In the genomic region with DNA sequence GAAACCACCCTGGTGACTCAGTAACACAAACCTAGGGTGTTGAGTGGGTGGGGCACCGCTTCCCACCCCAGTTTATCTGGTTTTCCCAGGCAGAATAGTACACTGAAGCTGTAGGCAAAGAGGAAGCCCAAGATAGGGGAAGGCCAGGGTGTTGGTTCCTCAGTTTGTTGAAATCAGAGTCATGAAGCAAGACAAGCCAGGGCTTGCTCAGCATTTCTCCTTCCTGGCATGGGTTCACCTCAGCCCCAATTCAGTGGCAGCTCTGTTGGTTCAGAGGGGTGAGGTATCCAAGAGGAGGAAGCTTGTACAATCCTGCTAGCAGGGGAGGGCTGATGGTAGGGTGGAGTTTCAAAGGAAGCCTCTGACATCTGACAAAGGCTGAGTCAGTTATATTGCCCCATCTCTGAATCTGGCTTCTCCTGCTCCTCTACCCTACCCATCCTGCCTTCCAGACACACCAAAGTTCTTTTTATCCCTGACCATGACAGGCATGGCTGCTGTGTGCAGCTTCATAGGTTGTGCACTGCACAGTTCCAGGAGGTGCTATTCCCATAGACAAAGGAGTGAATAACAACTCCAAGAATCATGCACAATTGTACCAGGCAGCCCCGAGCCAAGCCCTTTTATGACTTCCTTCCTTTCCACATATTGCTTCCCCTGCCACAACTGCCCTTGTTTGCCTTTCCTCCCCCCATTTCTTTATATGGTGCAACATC, we compare ENCODE assay signal across 10 cellular contexts. TPM values are rescaled to one million over a fixed set of nuclear protein-coding genes. Genes with fewer than 3 reads are reported as not detected.
DNase-seq lines count a peak whose midpoint lies in the region; ATAC-seq, FAIRE-seq and TF ChIP-seq lines count a peak whose summit lies in the region.
"Had no signal": no experiment of that assay in that cellular context is flagged by ENCODE, and none has a peak within 500 bp of the region (broad histone marks: within the 10 kb centered on the region; RNA-seq: fewer than 3 reads in every experiment).

No MANE protein-coding gene starts in this region.

- H4K20me1 ChIP-seq in H1 (replicated peaks in 1 of 2; ENCODE audit: control insufficient read depth in 1 of 2, insufficient read depth in 2 of 2, low read length in 2 of 2) = no peaks in the 10 kb centered on the region

- H3K79me1 ChIP-seq in H1 (ENCODE audit: low read depth, low read length) = no peaks in the 10 kb centered on the region

- H3K4me3 ChIP-seq in H1 (ENCODE audit: extremely low read depth in 1 of 4, insufficient read depth in 2 of 4, low read depth in 3 of 4, low read length in 4 of 4) = no peak overlapping the region
- peak overlapping the region; percentile 15 to 20 for H3K4me3 ChIP-seq in mucosa of rectum (ENCODE audit: low read length in 2 of 2)

- H3K23me2 ChIP-seq in H1 (ENCODE audit: low read depth, low read length) = no peaks in the 10 kb centered on the region; the same call in 1 of the 2 replicates

- H3K36me3 ChIP-seq in H1 (ENCODE audit: control insufficient read depth in 2 of 4, insufficient read depth in 4 of 4, low read length in 3 of 4) (no peaks in the 10 kb centered on the region), mucosa of rectum (ENCODE audit: control insufficient read depth in 2 of 2, insufficient read depth in 2 of 2, low read length in 2 of 2) (no peaks in the 10 kb centered on the region)

- POLR2A ChIA-PET in H1 (lab: Charles Lee; ENCODE audit: partially characterized antibody) = interaction anchor here (3.7 kb wide), 1 partner anchor 25 kb away, joined by 16 read pairs; a partner anchor contains a TSS

- no peak for TF ChIP-seq RAD21 in H1 (IDR thresholded peaks at IDR 0.05 in 1 of 2, conservative IDR thresholded peaks at IDR 0.05 in 1 of 2; ENCODE audit: low read depth in 2 of 2, low read length in 2 of 2)

- peak overlapping the region; percentile 25; the same call in 1 of the 2 replicates for H2AFZ ChIP-seq in H1 (ENCODE audit: low read length)

- H4K91ac ChIP-seq in H1 (replicated peaks; ENCODE audit: insufficient read length, low read length) = no peak overlapping the region

- no peaks in the 10 kb centered on the region for H3K79me2 ChIP-seq in H1 (ENCODE audit: control insufficient read depth in 1 of 2, insufficient read depth in 2 of 2, low read length in 2 of 2)

- H3K14ac ChIP-seq in H1 (ENCODE audit: insufficient read length) = no peak overlapping the region

- H3K27ac ChIP-seq in H1 (ENCODE audit: low read depth, low read length) (no peak overlapping the region), mucosa of rectum (ENCODE audit: low read depth in 2 of 2, low read length in 2 of 2) (peak overlapping the region; percentile 33 to 59)

- no peak overlapping the region for H3K4ac ChIP-seq in H1 (replicated peaks; ENCODE audit: insufficient read length, low read depth, low read length)

- peak; percentile 82 for DNase-seq in Ammon's horn (ENCODE audit: low spot score)
- peak; percentile 92 for DNase-seq in NCI-H226
- no peak for DNase-seq in H1 (ENCODE audit: low read depth in 1 of 2, low spot score in 2 of 2)
- no peak for DNase-seq in amniotic stem cell (lab: John Stamatoyannopoulos, UW)
- DNase-seq in SW 1271 (lab: John Stamatoyannopoulos, UW) = no peak
- DNase-seq: activated naive CD8-positive, alpha-beta T cell treated with anti-CD3 and anti-CD28 coated beads for 36 hours; NCI-H2107 had no signal

- no peak overlapping the region for H4K8ac ChIP-seq in H1 (ENCODE audit: extremely low read depth, insufficient read depth, low read length)

- no peak overlapping the region for H3K23ac ChIP-seq in H1 (ENCODE audit: insufficient read length)

- no peak for TF ChIP-seq POLR2A in H1 (IDR thresholded peaks at IDR 0.05; ENCODE audit: control extremely low read depth in 1 of 2, low read depth in 2 of 2, low read length in 2 of 2)

- H3K9me3 ChIP-seq in H1 (ENCODE audit: insufficient read depth in 2 of 2, low read depth in 1 of 2, low read length in 1 of 2) (no peaks in the 10 kb centered on the region), mucosa of rectum (ENCODE audit: control insufficient read depth in 2 of 2, low read length in 2 of 2) (no peaks in the 10 kb centered on the region)

- H3K4me2 ChIP-seq in H1 (ENCODE audit: insufficient read depth in 1 of 2, low read depth in 2 of 2, low read length in 2 of 2) = no peak overlapping the region

- ATAC-seq in GM18861 (IDR thresholded peaks at IDR 0.05; ENCODE audit: unreplicated experiment) (no peak), HG02938 (IDR thresholded peaks at IDR 0.05; ENCODE audit: unreplicated experiment) (no peak)

- H3K27me3 ChIP-seq in H1 (replicated peaks in 1 of 4; ENCODE audit: control insufficient read depth in 3 of 4, extremely low read depth in 1 of 4, insufficient read depth in 3 of 4, low read length in 3 of 4) (no peaks in the 10 kb centered on the region), mucosa of rectum (ENCODE audit: control insufficient read depth in 2 of 2, insufficient read depth in 2 of 2, low read length in 2 of 2) (no peaks in the 10 kb centered on the region)

- TF ChIP-seq EP300 in H1 (IDR thresholded peaks at IDR 0.05; ENCODE audit: borderline replicate concordance in 1 of 2, low read depth in 2 of 2, low read length in 2 of 2) = no peak

- CTCF ChIA-PET in H1 (lab: Charles Lee; ENCODE audit: partially characterized antibody) = interaction anchor here (1.5 to 2.0 kb wide), 3 partner anchors 9 to 22 kb away, joined by 4 to 7 read pairs (median 6); no protein-coding TSS in a partner anchor

- no peak overlapping the region for H2BK12ac ChIP-seq in H1 (ENCODE audit: low read depth, low read length)

- peaks cover 3 to 8% (median 4%) of the 10 kb centered on the region in 4 experiments; a peak in 4 of 7 replicates for H3K4me1 ChIP-seq in H1 (replicated peaks in 1 of 4; ENCODE audit: control insufficient read depth in 3 of 4, insufficient read depth in 4 of 4, low read length in 3 of 4)
- peaks cover 14 to 25% of the 10 kb centered on the region in 2 donors for H3K4me1 ChIP-seq in mucosa of rectum (ENCODE audit: control insufficient read depth in 2 of 2, insufficient read depth in 2 of 2, low read length in 2 of 2)

- H2BK15ac ChIP-seq in H1 (ENCODE audit: low read length) = no peak overlapping the region

- TF ChIP-seq CTCF in H1 (IDR thresholded peaks at IDR 0.05; ENCODE audit: control extremely low read depth in 1 of 3, insufficient read depth in 1 of 3, low read depth in 1 of 3, low read length in 3 of 3) = no peak

- H4K5ac ChIP-seq in H1 (ENCODE audit: insufficient read length, low read depth, low read length) = no peak overlapping the region

- H2BK20ac ChIP-seq in H1 (ENCODE audit: low read length) = no peak overlapping the region; the same call in 1 of the 2 replicates

- WGBS in H1 (ENCODE audit: extremely low coverage in 1 of 2, insufficient coverage in 1 of 2, insufficient read length in 1 of 2, insufficient replicate concordance in 2 of 2, low coverage in 1 of 2, low lambda C conversion rate in 2 of 2, missing lambda C conversion rate in 1 of 2), 2 experiments = 96% methylated on average over 2 of the region's 2 CpGs; no CpG with 5 or more reads in 1 of the 2 experiments

- H2BK120ac ChIP-seq in H1 (replicated peaks; ENCODE audit: low read depth, low read length) = no peak overlapping the region

- H3K56ac ChIP-seq in H1 (replicated peaks; ENCODE audit: insufficient read length, low read depth, low read length) = no peak overlapping the region

- H2BK5ac ChIP-seq in H1 (ENCODE audit: low read depth, low read length) = no peak overlapping the region; the same call in 1 of the 2 replicates

- no peak overlapping the region for H3K9ac ChIP-seq in H1 (replicated peaks in 1 of 4; ENCODE audit: extremely low read depth in 1 of 4, low read depth in 3 of 4, low read length in 3 of 4)
- H3K9ac ChIP-seq in mucosa of rectum (ENCODE audit: low read depth in 1 of 2, low read length in 2 of 2) = no peak overlapping the region

- FAIRE-seq in H1 (lab: Jason Lieb, UNC) = no peak

- no peak overlapping the region for H3K18ac ChIP-seq in H1 (ENCODE audit: extremely low read depth, low read length)

- no peak overlapping the region for H2AK5ac ChIP-seq in H1 (ENCODE audit: low read depth, low read length)

TF ChIP-seq in H1, 55 proteins besides CTCF, POLR2A, EP300 and RAD21 (continues in another document):
- TF ChIP-seq, protein P1, sequence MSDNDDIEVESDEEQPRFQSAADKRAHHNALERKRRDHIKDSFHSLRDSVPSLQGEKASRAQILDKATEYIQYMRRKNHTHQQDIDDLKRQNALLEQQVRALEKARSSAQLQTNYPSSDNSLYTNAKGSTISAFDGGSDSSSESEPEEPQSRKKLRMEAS (IDR thresholded peaks at IDR 0.05) = no peak
- no peak for TF ChIP-seq SIN3A (conservative IDR thresholded peaks at IDR 0.05 in 1 of 2, IDR thresholded peaks at IDR 0.05 in 1 of 2; ENCODE audit: low read depth in 1 of 2, low read length in 2 of 2)

RNA-seq across cellular contexts. Expression of a gene that starts 24.9 kb away (rescaled TPM):
- total RNA-seq in H1 (2021; fragmentation: NEBNext Ultra II Directional; extraction: Animal tissue kit (Norgen Biotek cat#: 25700)) = 127 and 136 TPM in 2 replicates
- 42.6 and 54.0 TPM in 2 replicates for polyA plus RNA-seq in H1 (2011; rRNA removed)
- polyA plus RNA-seq in H1 (2011; cell fraction: cytosol; rRNA removed) = 89.1 TPM
- polyA plus RNA-seq in H1 (2011; cell fraction: nucleus; rRNA removed) = 33.3 TPM
- 86.7 to 134 TPM (median 95.2 TPM) in 4 replicates for polyA plus RNA-seq in H1 (2012, experiment 1 of 2)
- polyA plus RNA-seq in H1 (2012, experiment 2 of 2) = 36.5 TPM
- 78.4 TPM for polyA plus RNA-seq in H1 (2013, experiment 1 of 2)
- 84.4 TPM for polyA plus RNA-seq in H1 (2013, experiment 2 of 2)
- polyA minus RNA-seq in H1 (2011; rRNA and poly(A)+ RNA removed) = 40.8 and 48.4 TPM in 2 replicates
- 67.7 TPM for polyA minus RNA-seq in H1 (2011; cell fraction: cytosol; rRNA and poly(A)+ RNA removed)
- polyA minus RNA-seq in H1 (2011; cell fraction: nucleus; rRNA and poly(A)+ RNA removed) = 47.1 TPM

RNA-seq across cellular contexts. Expression of a gene that starts 26.7 kb away (rescaled TPM):
- 58.1 and 58.8 TPM in 2 replicates for total RNA-seq in H1 (2021; fragmentation: NEBNext Ultra II Directional; extraction: Animal tissue kit (Norgen Biotek cat#: 25700))
- polyA plus RNA-seq in H1 (2011; rRNA removed) = 13.4 and 19.8 TPM in 2 replicates
- polyA plus RNA-seq in H1 (2011; cell fraction: cytosol; rRNA removed) = 15.9 TPM
- 15.7 TPM for polyA plus RNA-seq in H1 (2011; cell fraction: nucleus; rRNA removed)
- polyA plus RNA-seq in H1 (2012, experiment 1 of 2) = 31.8 to 45.5 TPM (median 37.5 TPM) in 4 replicates
- polyA plus RNA-seq in H1 (2012, experiment 2 of 2) = 41.8 TPM
- 26.2 TPM for polyA plus RNA-seq in H1 (2013, experiment 1 of 2)
- polyA plus RNA-seq in H1 (2013, experiment 2 of 2) = 26.2 TPM
- 22.5 and 25.9 TPM in 2 replicates for polyA minus RNA-seq in H1 (2011; rRNA and poly(A)+ RNA removed)
- polyA minus RNA-seq in H1 (2011; cell fraction: cytosol; rRNA and poly(A)+ RNA removed) = 36.0 TPM
- 20.8 TPM for polyA minus RNA-seq in H1 (2011; cell fraction: nucleus; rRNA and poly(A)+ RNA removed)

Comparison
In these comparisons a context has a peak if more than half of its experiments do, and no peak if none do; other contexts are left out.
1. DNase-seq: peak in Ammon's horn (single experiment) and NCI-H226 (single experiment); none in H1 (0 of 2), amniotic stem cell (single experiment) and SW 1271 (0 of 2).
2. H3K4me3 ChIP-seq: peak in mucosa of rectum (2 of 2); none in H1 (0 of 4).